ENCODE assay signal across 27 cellular contexts in genomic region chr3:138477120-138477519, GRCh38. TPM values are rescaled to one million over a fixed set of nuclear protein-coding genes. Genes with fewer than 3 reads are reported as not detected.
"Had no signal": no experiment of that assay in that cellular context is flagged by ENCODE, and none has a peak within 500 bp of the region (broad histone marks: within the 10 kb centered on the region; RNA-seq: fewer than 3 reads in every experiment).

No MANE protein-coding gene starts in this region.

- H3K4me3 Mint-ChIP-seq: naive thymus-derived CD4-positive, alpha-beta T cell; nephron; stimulated activated effector memory CD8-positive, alpha-beta T cell treated with anti-CD3 and anti-CD28 coated beads, Interleukin-12 subunit alpha, Interleukin-12 subunit beta, amount 100 ng/mL, for 72 hours; type B pancreatic cell had no signal

- H3K4me1 ChIP-seq: esophagus muscularis mucosa, right atrium auricular region, stomach, uterus had no signal

- DNase-seq: dermis blood vessel endothelial cell; effector memory CD4-positive, alpha-beta T cell; foreskin melanocyte; glutamatergic neuron; heart right ventricle; hippocampal formation; kidney glomerular epithelial cell; midbrain; naive thymus-derived CD4-positive, alpha-beta T cell; nucleus accumbens; ovary; stimulated activated CD4-positive, alpha-beta T cell treated with anti-CD3 and anti-CD28 coated beads, Interleukin-2, amount 100 ng/mL, for 24 hours; stimulated activated CD4-positive, alpha-beta T cell treated with anti-CD3 and anti-CD28 coated beads, Interleukin-4, amount 100 ng/mL, for 24 hours; stimulated activated naive CD4-positive, alpha-beta T cell treated with Interleukin-2 at 50 U/mL for 16 hours; stomach; thyroid gland; uterus had no signal

- H3K36me3 Mint-ChIP-seq: naive thymus-derived CD4-positive, alpha-beta T cell; stimulated activated effector memory CD8-positive, alpha-beta T cell treated with anti-CD3 and anti-CD28 coated beads, Interleukin-12 subunit alpha, Interleukin-12 subunit beta, amount 100 ng/mL, for 72 hours had no signal

- H3K27ac Mint-ChIP-seq: nephron; progenitor cell of endocrine pancreas; stimulated activated effector memory CD8-positive, alpha-beta T cell treated with anti-CD3 and anti-CD28 coated beads, Interleukin-12 subunit alpha, Interleukin-12 subunit beta, amount 100 ng/mL, for 72 hours; type B pancreatic cell had no signal

- ATAC-seq: naive thymus-derived CD4-positive, alpha-beta T cell; sciatic nerve; stimulated activated effector memory CD8-positive, alpha-beta T cell treated with anti-CD3 and anti-CD28 coated beads, Interleukin-12 subunit alpha, Interleukin-12 subunit beta, amount 100 ng/mL, for 72 hours had no signal

- H3K27me3 ChIP-seq: cardiac muscle cell, esophagus muscularis mucosa, heart right ventricle, ovary, right atrium auricular region, stomach, thyroid gland, uterus had no signal

- H3K36me3 ChIP-seq: cardiac muscle cell, esophagus muscularis mucosa, heart right ventricle, ovary, right atrium auricular region, stomach, thyroid gland, uterus had no signal

- H3K4me1 Mint-ChIP-seq: naive thymus-derived CD4-positive, alpha-beta T cell; nephron; stimulated activated effector memory CD8-positive, alpha-beta T cell treated with anti-CD3 and anti-CD28 coated beads, Interleukin-12 subunit alpha, Interleukin-12 subunit beta, amount 100 ng/mL, for 72 hours had no signal

- H3K4me3 ChIP-seq: cardiac muscle cell, coronary artery, esophagus muscularis mucosa, heart right ventricle, ovary, right atrium auricular region, stomach, thyroid gland, uterus had no signal

- H3K9me3 Mint-ChIP-seq: nephron; stimulated activated effector memory CD8-positive, alpha-beta T cell treated with anti-CD3 and anti-CD28 coated beads, Interleukin-12 subunit alpha, Interleukin-12 subunit beta, amount 100 ng/mL, for 72 hours; type B pancreatic cell had no signal

- H3K27ac ChIP-seq: cardiac muscle cell, coronary artery, esophagus muscularis mucosa, heart right ventricle, ovary, right atrium auricular region, stomach, thyroid gland, uterus had no signal

- H3K27me3 Mint-ChIP-seq: progenitor cell of endocrine pancreas, type B pancreatic cell had no signal

- H3K9me3 ChIP-seq: esophagus muscularis mucosa, heart right ventricle, ovary, right atrium auricular region, stomach, thyroid gland, uterus had no signal

RNA-seq across cellular contexts. Expression of gene ESYT3, which starts 42.7 kb away (rescaled TPM):
- total RNA-seq: dermis blood vessel endothelial cell, endothelial cell of umbilical vein had no signal
- polyA plus RNA-seq: endothelial cell of umbilical vein had no signal
